17 cellular contexts compared by ENCODE assay signal in genomic region chr6:69976591-69977090, GRCh38.
A peak's percentile ranks its signal among the peaks of the same experiment; 100 is the strongest.
DNase-seq lines count a peak whose midpoint lies in the region; ATAC-seq and TF ChIP-seq lines count a peak whose summit lies in the region.
"Had no signal": no experiment of that assay in that cellular context is flagged by ENCODE, and none has a peak within 500 bp of the region (broad histone marks: within the 10 kb centered on the region; RNA-seq: fewer than 3 reads in every experiment).

No MANE protein-coding gene starts in this region.

- peaks cover 1% of the 10 kb centered on the region for H3K27me3 Mint-ChIP-seq in GM23338 (ENCODE audit: insufficient read depth, low read depth, poor library complexity)
- H3K27me3 Mint-ChIP-seq in glutamatergic neuron (ENCODE audit: unreplicated experiment), result peaks cover 5% of the 10 kb centered on the region

- H3K4me3 Mint-ChIP-seq in GM23338, result no peak overlapping the region
- no peak overlapping the region for H3K4me3 Mint-ChIP-seq in glutamatergic neuron (ENCODE audit: unreplicated experiment)

- DNase-seq in GM23338 (ENCODE audit: low spot score) (no peak), WERI-Rb-1 (peak; percentile 12), glutamatergic neuron (no peak), renal cortical epithelial cell (ENCODE audit: low read depth) (peak; percentile 8), D341Med (ENCODE audit: low spot score) (no peak), CD1c-positive myeloid dendritic cell (ENCODE audit: extremely low spot score) (no peak), body of pancreas (no peak)
- no peak for DNase-seq in activated CD4-positive, alpha-beta T cell treated with anti-CD3 and anti-CD28 coated beads, Interleukin-2, amount 50 U/mL, for 48 hours
- DNase-seq: C1 segment of cervical spinal cord, DND-41, IMR-90, MG63, NCI-H1048, NCI-H1436, NCI-H2029, NCI-H2171 had no signal

- H3K27me3 ChIP-seq in GM23338 (ENCODE audit: insufficient read depth), result no peaks in the 10 kb centered on the region
- H3K27me3 ChIP-seq in WERI-Rb-1 (ENCODE audit: insufficient read depth, low read depth, severe bottlenecking), result no peaks in the 10 kb centered on the region
- no peaks in the 10 kb centered on the region for H3K27me3 ChIP-seq in body of pancreas
- H3K27me3 ChIP-seq: MG63 had no signal

- H3K9me2 ChIP-seq in GM23338 (ENCODE audit: insufficient read depth), result no peaks in the 10 kb centered on the region

- H3K79me2 ChIP-seq in GM23338 (replicated peaks; ENCODE audit: insufficient read depth), result no peaks in the 10 kb centered on the region

- H3F3A ChIP-seq in GM23338 (replicated peaks; ENCODE audit: low read depth), result no peaks in the 10 kb centered on the region

- no peak for TF ChIP-seq POLR2A in body of pancreas (IDR thresholded peaks at IDR 0.05)

- H3K9me3 Mint-ChIP-seq in GM23338, result no peaks in the 10 kb centered on the region; the same call in 2 of the 3 replicates
- no peaks in the 10 kb centered on the region for H3K9me3 Mint-ChIP-seq in glutamatergic neuron (ENCODE audit: unreplicated experiment)

- TF ChIP-seq CTCF in GM23338 (conservative IDR thresholded peaks at IDR 0.05; ENCODE audit: low read depth in 2 of 2) (no peak), WERI-Rb-1 (IDR thresholded peaks at IDR 0.05; ENCODE audit: low read depth, low read length) (no peak), glutamatergic neuron (IDR thresholded peaks at IDR 0.05; ENCODE audit: partially characterized antibody, unreplicated experiment) (no peak), body of pancreas (IDR thresholded peaks at IDR 0.05) (no peak)

- H3K4me3 ChIP-seq in GM23338, result no peak overlapping the region
- no peak overlapping the region for H3K4me3 ChIP-seq in WERI-Rb-1 (ENCODE audit: low read depth, low read length)
- H3K4me3 ChIP-seq in body of pancreas, result no peak overlapping the region
- H3K4me3 ChIP-seq: MG63 had no signal

- H3K4me2 ChIP-seq in GM23338, result no peak overlapping the region

- no peaks in the 10 kb centered on the region for H4K20me1 ChIP-seq in GM23338 (replicated peaks; ENCODE audit: insufficient read depth)

- peak overlapping the region; percentile 16; the same call in 1 of the 2 replicates for H2AFZ ChIP-seq in GM23338

- H3K27ac Mint-ChIP-seq in GM23338 (peak overlapping the region; percentile 51; the same call in 1 of the 2 replicates), glutamatergic neuron (ENCODE audit: unreplicated experiment) (peak overlapping the region; percentile 24)

- H3K4me1 ChIP-seq in GM23338 (ENCODE audit: insufficient read depth) (no peaks in the 10 kb centered on the region), body of pancreas (no peaks in the 10 kb centered on the region)

- H3K4me1 Mint-ChIP-seq in GM23338 (peaks cover 15% of the 10 kb centered on the region), glutamatergic neuron (ENCODE audit: low read depth, unreplicated experiment) (peaks cover 12% of the 10 kb centered on the region)

- H3K9me3 ChIP-seq in WERI-Rb-1 (ENCODE audit: severe bottlenecking), result no peaks in the 10 kb centered on the region
- H3K9me3 ChIP-seq in body of pancreas, result no peaks in the 10 kb centered on the region
- H3K9me3 ChIP-seq: MG63 had no signal

- no peak overlapping the region for H3K27ac ChIP-seq in GM23338 (ENCODE audit: low read depth)
- no peak overlapping the region for H3K27ac ChIP-seq in WERI-Rb-1
- H3K27ac ChIP-seq in body of pancreas, result no peak overlapping the region

- WGBS in body of pancreas, 2 donors, result 85 to 90% methylated on average over 4 of the region's 4 CpGs

- no peak for ATAC-seq in GM23338
- no peak for ATAC-seq in body of pancreas
- ATAC-seq: Right ventricle myocardium inferior had no signal

- intact Hi-C loops in body of pancreas (cut with DNase I), result no loop called here

- H3K36me3 ChIP-seq in GM23338 (ENCODE audit: insufficient read depth) (no peaks in the 10 kb centered on the region), WERI-Rb-1 (no peaks in the 10 kb centered on the region), body of pancreas (replicated peaks in 1 of 2; ENCODE audit: insufficient read depth in 1 of 2, low read depth in 2 of 2) (no peaks in the 10 kb centered on the region)
- H3K36me3 ChIP-seq: MG63 had no signal

- no peaks in the 10 kb centered on the region for H3K36me3 Mint-ChIP-seq in GM23338 (ENCODE audit: low read depth)
- H3K36me3 Mint-ChIP-seq in glutamatergic neuron (ENCODE audit: unreplicated experiment), result no peaks in the 10 kb centered on the region

TF ChIP-seq in GM23338, 12 proteins besides CTCF, POLR2A, EP300 and RAD21:
- TF ChIP-seq ETS1 (IDR thresholded peaks at IDR 0.05), result no peak
- no peak for TF ChIP-seq JUNB (IDR thresholded peaks at IDR 0.05; ENCODE audit: unreplicated experiment)
- no peak for TF ChIP-seq ZNF331 (CRISPR knock-in tag; IDR thresholded peaks at IDR 0.05; ENCODE audit: low read depth)
- TF ChIP-seq NANOG (IDR thresholded peaks at IDR 0.05; ENCODE audit: borderline replicate concordance), result no peak

Comparison
In these comparisons a context has a peak if more than half of its experiments do, and no peak if none do; other contexts are left out.
1. DNase-seq: peak in WERI-Rb-1 (single experiment) and renal cortical epithelial cell (single experiment); none in GM23338 (single experiment), glutamatergic neuron (single experiment), D341Med (single experiment), CD1c-positive myeloid dendritic cell (single experiment), body of pancreas (0 of 4) and activated CD4-positive, alpha-beta T cell treated with anti-CD3 and anti-CD28 coated beads, Interleukin-2, amount 50 U/mL, for 48 hours (0 of 2).